1 cellular context compared by ENCODE assay signal in genomic region chr1:7526196-7526866, GRCh38.
TF ChIP-seq lines count a peak whose summit lies in the region.

No MANE protein-coding gene starts in this region.

TF ChIP-seq in IMR-90, 13 proteins besides CTCF, POLR2A, EP300 and RAD21:
- no peak for TF ChIP-seq FOS (IDR thresholded peaks at IDR 0.05; ENCODE audit: low read depth, low read length)
- TF ChIP-seq, protein P1, sequence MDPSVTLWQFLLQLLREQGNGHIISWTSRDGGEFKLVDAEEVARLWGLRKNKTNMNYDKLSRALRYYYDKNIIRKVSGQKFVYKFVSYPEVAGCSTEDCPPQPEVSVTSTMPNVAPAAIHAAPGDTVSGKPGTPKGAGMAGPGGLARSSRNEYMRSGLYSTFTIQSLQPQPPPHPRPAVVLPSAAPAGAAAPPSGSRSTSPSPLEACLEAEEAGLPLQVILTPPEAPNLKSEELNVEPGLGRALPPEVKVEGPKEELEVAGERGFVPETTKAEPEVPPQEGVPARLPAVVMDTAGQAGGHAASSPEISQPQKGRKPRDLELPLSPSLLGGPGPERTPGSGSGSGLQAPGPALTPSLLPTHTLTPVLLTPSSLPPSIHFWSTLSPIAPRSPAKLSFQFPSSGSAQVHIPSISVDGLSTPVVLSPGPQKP (IDR thresholded peaks at IDR 0.05; ENCODE audit: borderline replicate concordance, low read depth, low read length): no peak
- TF ChIP-seq NFE2L2 (IDR thresholded peaks at IDR 0.05; ENCODE audit: low read depth, low read length): no peak
- TF ChIP-seq MXI1 (IDR thresholded peaks at IDR 0.05; ENCODE audit: borderline replicate concordance, low read depth, low read length): no peak
- TF ChIP-seq MAFK (IDR thresholded peaks at IDR 0.05; ENCODE audit: low read depth, low read length): no peak
- TF ChIP-seq BHLHE40 (IDR thresholded peaks at IDR 0.05; ENCODE audit: low read depth, low read length): no peak
- no peak for TF ChIP-seq MAZ (IDR thresholded peaks at IDR 0.05; ENCODE audit: borderline replicate concordance, low read depth, low read length)
- TF ChIP-seq SMC3 (IDR thresholded peaks at IDR 0.05; ENCODE audit: low read depth, low read length): no peak
- TF ChIP-seq CHD1 (IDR thresholded peaks at IDR 0.05; ENCODE audit: low read depth, low read length): no peak
- no peak for TF ChIP-seq RFX5 (IDR thresholded peaks at IDR 0.05; ENCODE audit: low read depth, low read length)
- TF ChIP-seq RCOR1 (IDR thresholded peaks at IDR 0.05; ENCODE audit: insufficient replicate concordance, low read length): no peak
- no peak for TF ChIP-seq CEBPB (IDR thresholded peaks at IDR 0.05; ENCODE audit: low read depth, low read length)
- TF ChIP-seq, protein P2, sequence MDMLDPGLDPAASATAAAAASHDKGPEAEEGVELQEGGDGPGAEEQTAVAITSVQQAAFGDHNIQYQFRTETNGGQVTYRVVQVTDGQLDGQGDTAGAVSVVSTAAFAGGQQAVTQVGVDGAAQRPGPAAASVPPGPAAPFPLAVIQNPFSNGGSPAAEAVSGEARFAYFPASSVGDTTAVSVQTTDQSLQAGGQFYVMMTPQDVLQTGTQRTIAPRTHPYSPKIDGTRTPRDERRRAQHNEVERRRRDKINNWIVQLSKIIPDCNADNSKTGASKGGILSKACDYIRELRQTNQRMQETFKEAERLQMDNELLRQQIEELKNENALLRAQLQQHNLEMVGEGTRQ (IDR thresholded peaks at IDR 0.05; ENCODE audit: low read depth, low read length): no peak
TF ChIP-seq in IMR-90: peak in this region for 0.
